21 cellular contexts compared by ENCODE assay signal in genomic region chr1:53810497-53810896, GRCh38. TPM values are rescaled to one million over a fixed set of nuclear protein-coding genes. Genes with fewer than 3 reads are reported as not detected.
A peak's percentile ranks its signal among the peaks of the same experiment; 100 is the strongest.
DNase-seq lines count a peak whose midpoint lies in the region; ATAC-seq and TF ChIP-seq lines count a peak whose summit lies in the region.
"Had no signal": no experiment of that assay in that cellular context is flagged by ENCODE, and none has a peak within 500 bp of the region (broad histone marks: within the 10 kb centered on the region; RNA-seq: fewer than 3 reads in every experiment).

No MANE protein-coding gene starts in this region.

- H2AFZ ChIP-seq in GM23338 = no peak overlapping the region
- no peak overlapping the region for H2AFZ ChIP-seq in KMS-11 (ENCODE audit: low read depth)
- H2AFZ ChIP-seq: GM23248 had no signal

- H3F3A ChIP-seq in GM23338 (replicated peaks; ENCODE audit: low read depth) = no peaks in the 10 kb centered on the region

- ATAC-seq in activated CD8-positive, alpha-beta T cell treated with anti-CD3 and anti-CD28 coated beads for 36 hours = no peak
- ATAC-seq in activated CD8-positive, alpha-beta T cell treated with anti-CD3 and anti-CD28 coated beads, Interleukin-2, amount 10 ng/mL, durations not matched to agents 7 days and 5 days = no peak
- ATAC-seq in GM23338 (no peak), HG02852 (IDR thresholded peaks at IDR 0.05; ENCODE audit: unreplicated experiment) (no peak)
- ATAC-seq: CD8-positive, alpha-beta T cell; SK-N-SH treated with all-trans-retinoic acid at 6 μM for 48 hours had no signal

- no peak overlapping the region for H3K27ac ChIP-seq in GM23338 (ENCODE audit: low read depth)
- H3K27ac ChIP-seq in KMS-11 = peak overlapping the region; percentile 33; the same call in 1 of the 2 replicates
- H3K27ac ChIP-seq: GM23248 had no signal

- intact Hi-C loops in activated CD8-positive, alpha-beta T cell treated with anti-CD3 and anti-CD28 coated beads for 36 hours (cut with micrococcal nuclease) = no loop called here

- H3K4me3 ChIP-seq in GM23338 = no peak overlapping the region
- no peak overlapping the region for H3K4me3 ChIP-seq in KMS-11 (IDR thresholded peaks at IDR 0.05; ENCODE audit: insufficient read depth, low read depth, low read length)
- H3K4me3 ChIP-seq: GM23248 had no signal

- H3K9ac ChIP-seq in KMS-11 = no peak overlapping the region
- H3K9ac ChIP-seq: GM23248 had no signal

- H3K36me3 ChIP-seq in GM23338 (ENCODE audit: insufficient read depth) (peaks cover 19% of the 10 kb centered on the region), KMS-11 (ENCODE audit: insufficient read depth) (no peaks in the 10 kb centered on the region; the same call in 1 of the 2 replicates)

- H3K9me2 ChIP-seq in GM23338 (ENCODE audit: insufficient read depth) = no peaks in the 10 kb centered on the region

- H3K4me3 Mint-ChIP-seq in activated CD8-positive, alpha-beta T cell treated with anti-CD3 and anti-CD28 coated beads for 36 hours = no peak overlapping the region
- no peak overlapping the region for H3K4me3 Mint-ChIP-seq in activated CD8-positive, alpha-beta T cell treated with anti-CD3 and anti-CD28 coated beads, Interleukin-2, amount 10 ng/mL, durations not matched to agents 7 days and 5 days
- H3K4me3 Mint-ChIP-seq in GM23338 (no peak overlapping the region), endothelial cell (ENCODE audit: unreplicated experiment) (no peak overlapping the region)
- H3K4me3 Mint-ChIP-seq: CD8-positive, alpha-beta T cell had no signal

- no peaks in the 10 kb centered on the region for H3K9me3 Mint-ChIP-seq in activated CD8-positive, alpha-beta T cell treated with anti-CD3 and anti-CD28 coated beads for 36 hours
- H3K9me3 Mint-ChIP-seq in activated CD8-positive, alpha-beta T cell treated with anti-CD3 and anti-CD28 coated beads, Interleukin-2, amount 10 ng/mL, durations not matched to agents 7 days and 5 days (ENCODE audit: insufficient read depth) = no peaks in the 10 kb centered on the region
- H3K9me3 Mint-ChIP-seq in GM23338 (no peaks in the 10 kb centered on the region; the same call in 2 of the 3 replicates), endothelial cell (ENCODE audit: unreplicated experiment) (no peaks in the 10 kb centered on the region)
- H3K9me3 Mint-ChIP-seq: CD8-positive, alpha-beta T cell had no signal

- H4K20me1 ChIP-seq in GM23338 (replicated peaks; ENCODE audit: insufficient read depth) (peaks cover 3% of the 10 kb centered on the region), KMS-11 (ENCODE audit: insufficient read depth) (no peaks in the 10 kb centered on the region)

- H3K79me2 ChIP-seq in GM23338 (replicated peaks; ENCODE audit: insufficient read depth) (peaks cover 34% of the 10 kb centered on the region), KMS-11 (ENCODE audit: insufficient read depth, low read depth) (no peaks in the 10 kb centered on the region; the same call in 1 of the 2 replicates)

- H3K4me1 ChIP-seq in GM23338 (ENCODE audit: insufficient read depth) = peaks cover 3% of the 10 kb centered on the region; the same call in 1 of the 2 replicates
- peaks cover 13% of the 10 kb centered on the region for H3K4me1 ChIP-seq in KMS-11 (ENCODE audit: low read depth, poor library complexity, severe bottlenecking)

- peaks cover 66% of the 10 kb centered on the region for H3K36me3 Mint-ChIP-seq in activated CD8-positive, alpha-beta T cell treated with anti-CD3 and anti-CD28 coated beads for 36 hours (ENCODE audit: low read depth)
- H3K36me3 Mint-ChIP-seq in activated CD8-positive, alpha-beta T cell treated with anti-CD3 and anti-CD28 coated beads, Interleukin-2, amount 10 ng/mL, durations not matched to agents 7 days and 5 days (ENCODE audit: low read depth) = peaks cover 59% of the 10 kb centered on the region
- H3K36me3 Mint-ChIP-seq in GM23338 (ENCODE audit: low read depth) (peaks cover 78% of the 10 kb centered on the region), endothelial cell (ENCODE audit: low read depth, unreplicated experiment) (peaks cover 5% of the 10 kb centered on the region)

- CTCF ChIA-PET in activated CD8-positive, alpha-beta T cell treated with anti-CD3 and anti-CD28 coated beads for 36 hours (lab: Charles Lee) = interaction anchor here (1.0 to 2.3 kb wide), 6 partner anchors 9 to 65 kb away, joined by 3 to 8 read pairs (median 4); no protein-coding TSS in a partner anchor
- CTCF ChIA-PET in activated CD8-positive, alpha-beta T cell treated with anti-CD3 and anti-CD28 coated beads, Interleukin-2, amount 10 ng/mL, durations not matched to agents 7 days and 5 days (lab: Charles Lee) = interaction anchor here (1.2 to 2.1 kb wide), 7 partner anchors 9 to 38 kb away, joined by 3 to 8 read pairs (median 4); no protein-coding TSS in a partner anchor

- H3K27ac Mint-ChIP-seq in activated CD8-positive, alpha-beta T cell treated with anti-CD3 and anti-CD28 coated beads for 36 hours = peak overlapping the region; percentile 17
- H3K27ac Mint-ChIP-seq in activated CD8-positive, alpha-beta T cell treated with anti-CD3 and anti-CD28 coated beads, Interleukin-2, amount 10 ng/mL, durations not matched to agents 7 days and 5 days = no peak overlapping the region
- H3K27ac Mint-ChIP-seq in GM23338 (peak overlapping the region; percentile 93), endothelial cell (ENCODE audit: unreplicated experiment) (peak overlapping the region; percentile 79)
- H3K27ac Mint-ChIP-seq: CD8-positive, alpha-beta T cell had no signal

- no peak for DNase-seq in activated CD8-positive, alpha-beta T cell treated with anti-CD3 and anti-CD28 coated beads for 36 hours
- no peak for DNase-seq in activated CD8-positive, alpha-beta T cell treated with anti-CD3 and anti-CD28 coated beads, Interleukin-2, amount 10 ng/mL, durations not matched to agents 7 days and 5 days
- DNase-seq in GM23338 (ENCODE audit: low spot score) (no peak), endothelial cell (ENCODE audit: low spot score) (no peak), NCI-H1436 (lab: John Stamatoyannopoulos, UW) (no peak)
- DNase-seq in stimulated activated CD8-positive, alpha-beta memory T cell treated with anti-CD3 and anti-CD28 coated beads, Interleukin-4, amount 100 ng/mL, for 48 hours = no peak
- DNase-seq: AML-193; C1 segment of cervical spinal cord; Calu3; CD8-positive, alpha-beta T cell; DMS153; GM23248; HCEC 1CT; MM.1S; NCI-H1048; NCI-H1417 treated with DMSO at 0.1 percent for 48 hours; NCI-H187 treated with DMSO at 0.1 percent for 48 hours; NCI-H2107 had no signal

- peaks cover 5% of the 10 kb centered on the region for H3K4me1 Mint-ChIP-seq in activated CD8-positive, alpha-beta T cell treated with anti-CD3 and anti-CD28 coated beads for 36 hours (ENCODE audit: low read depth)
- H3K4me1 Mint-ChIP-seq in activated CD8-positive, alpha-beta T cell treated with anti-CD3 and anti-CD28 coated beads, Interleukin-2, amount 10 ng/mL, durations not matched to agents 7 days and 5 days (ENCODE audit: low read depth) = peaks cover 11% of the 10 kb centered on the region
- H3K4me1 Mint-ChIP-seq in GM23338 (peaks cover 16% of the 10 kb centered on the region; the same call in 2 of the 3 replicates), endothelial cell (ENCODE audit: unreplicated experiment) (peaks cover 9% of the 10 kb centered on the region)

- no peak overlapping the region for H3K4me2 ChIP-seq in GM23338
- H3K4me2 ChIP-seq in KMS-11 = no peak overlapping the region

- no peaks in the 10 kb centered on the region for H3K27me3 Mint-ChIP-seq in activated CD8-positive, alpha-beta T cell treated with anti-CD3 and anti-CD28 coated beads for 36 hours
- H3K27me3 Mint-ChIP-seq in activated CD8-positive, alpha-beta T cell treated with anti-CD3 and anti-CD28 coated beads, Interleukin-2, amount 10 ng/mL, durations not matched to agents 7 days and 5 days (ENCODE audit: low read depth) = no peaks in the 10 kb centered on the region
- H3K27me3 Mint-ChIP-seq in GM23338 (ENCODE audit: insufficient read depth, low read depth, poor library complexity) = no peaks in the 10 kb centered on the region
- peaks cover 2% of the 10 kb centered on the region for H3K27me3 Mint-ChIP-seq in endothelial cell (ENCODE audit: unreplicated experiment)

- POLR2A ChIA-PET in activated CD8-positive, alpha-beta T cell treated with anti-CD3 and anti-CD28 coated beads for 36 hours (lab: Charles Lee) = interaction anchor here (1.3 to 1.4 kb wide), 2 partner anchors 13 to 14 kb away, joined by 3 read pairs; no protein-coding TSS in a partner anchor
- POLR2A ChIA-PET in activated CD8-positive, alpha-beta T cell treated with anti-CD3 and anti-CD28 coated beads, Interleukin-2, amount 10 ng/mL, durations not matched to agents 7 days and 5 days (lab: Charles Lee) = no interaction called here

- TF ChIP-seq CTCF in activated CD8-positive, alpha-beta T cell treated with anti-CD3 and anti-CD28 coated beads for 36 hours (IDR thresholded peaks at IDR 0.05) = no peak
- TF ChIP-seq CTCF in GM23338 (conservative IDR thresholded peaks at IDR 0.05; ENCODE audit: low read depth in 2 of 2) (no peak), KMS-11 (conservative IDR thresholded peaks at IDR 0.05; ENCODE audit: low read depth, low read length) (no peak), endothelial cell (IDR thresholded peaks at IDR 0.05; ENCODE audit: unreplicated experiment) (no peak)

- no peaks in the 10 kb centered on the region for H3K27me3 ChIP-seq in GM23338 (ENCODE audit: insufficient read depth)
- H3K27me3 ChIP-seq in KMS-11 (ENCODE audit: insufficient read depth, low read depth) = no peaks in the 10 kb centered on the region

TF ChIP-seq in GM23338, 12 proteins besides CTCF, POLR2A, EP300 and RAD21 (continues in another document):
- TF ChIP-seq ZNF114 (CRISPR knock-in tag; IDR thresholded peaks at IDR 0.05) (no peak), CREB1 (CRISPR knock-in tag; IDR thresholded peaks at IDR 0.05; ENCODE audit: low read depth) (no peak), STAT1 (IDR thresholded peaks at IDR 0.05; ENCODE audit: unreplicated experiment) (no peak)

RNA-seq across cellular contexts. Expression of gene NDC1, which starts 27.6 kb away (rescaled TPM):
- 10 to 100 TPM; 39.6 to 43.9 TPM for total RNA-seq in activated CD8-positive, alpha-beta T cell treated with anti-CD3 and anti-CD28 coated beads for 36 hours
- total RNA-seq in activated CD8-positive, alpha-beta T cell treated with anti-CD3 and anti-CD28 coated beads, Interleukin-2, amount 10 ng/mL, durations not matched to agents 7 days and 5 days = 10 to 100 TPM; 27.8 to 28.6 TPM
- 92.5 and 100 TPM in 2 replicates for total RNA-seq in GM23338 (2014; rRNA removed; shearing (Covaris generic))
- 19.8 and 20.1 TPM in 2 replicates for polyA plus RNA-seq in GM23338 (2016; fragmentation: Nextera tagmentation; extraction: Ambion mirVana)
- 13.3 TPM for total RNA-seq in endothelial cell (ENCODE audit: unreplicated experiment)
